Comparison of ENCODE assay signal across 1 cellular context in the genomic region with DNA sequence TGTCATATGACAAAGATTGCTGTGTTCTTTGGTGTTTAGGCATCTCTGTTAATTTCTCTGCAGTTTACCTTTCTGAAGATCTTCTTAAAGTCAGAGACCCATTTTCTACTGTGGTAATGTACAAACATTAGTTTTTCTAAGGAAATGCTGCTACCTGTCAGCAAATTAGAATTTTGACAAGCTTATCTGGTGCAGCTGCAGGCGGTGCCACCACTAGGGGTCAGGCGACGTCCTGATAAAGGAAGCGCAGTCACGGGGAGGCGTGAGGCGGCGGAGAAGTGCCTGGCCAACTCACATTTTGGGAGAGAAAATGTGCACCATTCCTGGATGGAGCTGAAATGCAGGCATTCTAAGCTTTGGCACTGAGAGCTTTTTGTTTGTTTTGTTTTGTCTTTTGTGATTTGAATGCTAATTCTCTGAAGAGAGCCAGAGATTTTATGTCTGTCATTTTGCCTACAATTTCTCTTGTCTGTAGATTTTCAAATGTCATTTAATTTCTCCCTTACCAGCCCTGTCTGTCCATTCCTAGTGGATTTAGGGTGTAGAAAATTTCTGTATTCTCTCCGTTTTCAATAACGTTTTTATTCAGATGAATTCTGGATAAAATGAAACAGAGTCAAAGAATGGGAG.
TF ChIP-seq lines count a peak whose summit lies in the region.

No MANE protein-coding gene starts in this region.

TF ChIP-seq in HEK293, 187 proteins besides CTCF, POLR2A, EP300 and RAD21 (continued from another document):
- TF ChIP-seq ZNF423 (tag by site-specific recombination; IDR thresholded peaks at IDR 0.05), result no peak
- TF ChIP-seq, protein P1, sequence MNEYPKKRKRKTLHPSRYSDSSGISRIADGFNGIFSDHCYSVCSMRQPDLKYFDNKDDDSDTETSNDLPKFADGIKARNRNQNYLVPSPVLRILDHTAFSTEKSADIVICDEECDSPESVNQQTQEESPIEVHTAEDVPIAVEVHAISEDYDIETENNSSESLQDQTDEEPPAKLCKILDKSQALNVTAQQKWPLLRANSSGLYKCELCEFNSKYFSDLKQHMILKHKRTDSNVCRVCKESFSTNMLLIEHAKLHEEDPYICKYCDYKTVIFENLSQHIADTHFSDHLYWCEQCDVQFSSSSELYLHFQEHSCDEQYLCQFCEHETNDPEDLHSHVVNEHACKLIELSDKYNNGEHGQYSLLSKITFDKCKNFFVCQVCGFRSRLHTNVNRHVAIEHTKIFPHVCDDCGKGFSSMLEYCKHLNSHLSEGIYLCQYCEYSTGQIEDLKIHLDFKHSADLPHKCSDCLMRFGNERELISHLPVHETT (tag by site-specific recombination; IDR thresholded peaks at IDR 0.05), result no peak
- TF ChIP-seq, protein P2, sequence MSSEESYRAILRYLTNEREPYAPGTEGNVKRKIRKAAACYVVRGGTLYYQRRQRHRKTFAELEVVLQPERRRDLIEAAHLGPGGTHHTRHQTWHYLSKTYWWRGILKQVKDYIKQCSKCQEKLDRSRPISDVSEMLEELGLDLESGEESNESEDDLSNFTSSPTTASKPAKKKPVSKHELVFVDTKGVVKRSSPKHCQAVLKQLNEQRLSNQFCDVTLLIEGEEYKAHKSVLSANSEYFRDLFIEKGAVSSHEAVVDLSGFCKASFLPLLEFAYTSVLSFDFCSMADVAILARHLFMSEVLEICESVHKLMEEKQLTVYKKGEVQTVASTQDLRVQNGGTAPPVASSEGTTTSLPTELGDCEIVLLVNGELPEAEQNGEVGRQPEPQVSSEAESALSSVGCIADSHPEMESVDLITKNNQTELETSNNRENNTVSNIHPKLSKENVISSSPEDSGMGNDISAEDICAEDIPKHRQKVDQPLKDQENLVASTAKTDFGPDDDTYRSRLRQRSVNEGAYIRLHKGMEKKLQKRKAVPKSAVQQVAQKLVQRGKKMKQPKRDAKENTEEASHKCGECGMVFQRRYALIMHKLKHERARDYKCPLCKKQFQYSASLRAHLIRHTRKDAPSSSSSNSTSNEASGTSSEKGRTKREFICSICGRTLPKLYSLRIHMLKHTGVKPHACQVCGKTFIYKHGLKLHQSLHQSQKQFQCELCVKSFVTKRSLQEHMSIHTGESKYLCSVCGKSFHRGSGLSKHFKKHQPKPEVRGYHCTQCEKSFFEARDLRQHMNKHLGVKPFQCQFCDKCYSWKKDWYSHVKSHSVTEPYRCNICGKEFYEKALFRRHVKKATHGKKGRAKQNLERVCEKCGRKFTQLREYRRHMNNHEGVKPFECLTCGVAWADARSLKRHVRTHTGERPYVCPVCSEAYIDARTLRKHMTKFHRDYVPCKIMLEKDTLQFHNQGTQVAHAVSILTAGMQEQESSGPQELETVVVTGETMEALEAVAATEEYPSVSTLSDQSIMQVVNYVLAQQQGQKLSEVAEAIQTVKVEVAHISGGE (tag by site-specific recombination; conservative IDR thresholded peaks at IDR 0.05; ENCODE audit: low read depth), result no peak
- TF ChIP-seq, protein P3, sequence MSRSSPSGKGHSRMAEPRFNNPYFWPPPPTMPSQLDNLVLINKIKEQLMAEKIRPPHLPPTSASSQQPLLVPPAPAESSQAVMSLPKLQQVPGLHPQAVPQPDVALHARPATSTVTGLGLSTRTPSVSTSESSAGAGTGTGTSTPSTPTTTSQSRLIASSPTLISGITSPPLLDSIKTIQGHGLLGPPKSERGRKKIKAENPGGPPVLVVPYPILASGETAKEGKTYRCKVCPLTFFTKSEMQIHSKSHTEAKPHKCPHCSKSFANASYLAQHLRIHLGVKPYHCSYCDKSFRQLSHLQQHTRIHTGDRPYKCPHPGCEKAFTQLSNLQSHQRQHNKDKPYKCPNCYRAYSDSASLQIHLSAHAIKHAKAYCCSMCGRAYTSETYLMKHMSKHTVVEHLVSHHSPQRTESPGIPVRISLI (tag by site-specific recombination; IDR thresholded peaks at IDR 0.05), result no peak
- no peak for TF ChIP-seq SP7 (tag by site-specific recombination; IDR thresholded peaks at IDR 0.05)
- TF ChIP-seq, protein P4, sequence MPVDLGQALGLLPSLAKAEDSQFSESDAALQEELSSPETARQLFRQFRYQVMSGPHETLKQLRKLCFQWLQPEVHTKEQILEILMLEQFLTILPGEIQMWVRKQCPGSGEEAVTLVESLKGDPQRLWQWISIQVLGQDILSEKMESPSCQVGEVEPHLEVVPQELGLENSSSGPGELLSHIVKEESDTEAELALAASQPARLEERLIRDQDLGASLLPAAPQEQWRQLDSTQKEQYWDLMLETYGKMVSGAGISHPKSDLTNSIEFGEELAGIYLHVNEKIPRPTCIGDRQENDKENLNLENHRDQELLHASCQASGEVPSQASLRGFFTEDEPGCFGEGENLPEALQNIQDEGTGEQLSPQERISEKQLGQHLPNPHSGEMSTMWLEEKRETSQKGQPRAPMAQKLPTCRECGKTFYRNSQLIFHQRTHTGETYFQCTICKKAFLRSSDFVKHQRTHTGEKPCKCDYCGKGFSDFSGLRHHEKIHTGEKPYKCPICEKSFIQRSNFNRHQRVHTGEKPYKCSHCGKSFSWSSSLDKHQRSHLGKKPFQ (tag by site-specific recombination; IDR thresholded peaks at IDR 0.05), result no peak
- TF ChIP-seq ZBTB17 (tag by site-specific recombination; IDR thresholded peaks at IDR 0.05), result no peak
- TF ChIP-seq ZNF521 (tag by site-specific recombination; IDR thresholded peaks at IDR 0.05), result no peak
- TF ChIP-seq PRDM1 (tag by site-specific recombination; IDR thresholded peaks at IDR 0.05), result no peak
- TF ChIP-seq ZNF302 (tag by site-specific recombination; IDR thresholded peaks at IDR 0.05; ENCODE audit: low read depth), result no peak
- no peak for TF ChIP-seq ZNF140 (tag by site-specific recombination; IDR thresholded peaks at IDR 0.05)
- no peak for TF ChIP-seq ZNF837 (tag by site-specific recombination; IDR thresholded peaks at IDR 0.05)
- no peak for TF ChIP-seq ZNF610 (tag by site-specific recombination; IDR thresholded peaks at IDR 0.05; ENCODE audit: borderline replicate concordance)
- TF ChIP-seq ZSCAN30 (tag by site-specific recombination; IDR thresholded peaks at IDR 0.05), result peak; percentile 58; the same call in 1 of the 2 replicates
- no peak for TF ChIP-seq SETDB1 (IDR thresholded peaks at IDR 0.05; ENCODE audit: insufficient read length, low read length)
- TF ChIP-seq, protein P5, sequence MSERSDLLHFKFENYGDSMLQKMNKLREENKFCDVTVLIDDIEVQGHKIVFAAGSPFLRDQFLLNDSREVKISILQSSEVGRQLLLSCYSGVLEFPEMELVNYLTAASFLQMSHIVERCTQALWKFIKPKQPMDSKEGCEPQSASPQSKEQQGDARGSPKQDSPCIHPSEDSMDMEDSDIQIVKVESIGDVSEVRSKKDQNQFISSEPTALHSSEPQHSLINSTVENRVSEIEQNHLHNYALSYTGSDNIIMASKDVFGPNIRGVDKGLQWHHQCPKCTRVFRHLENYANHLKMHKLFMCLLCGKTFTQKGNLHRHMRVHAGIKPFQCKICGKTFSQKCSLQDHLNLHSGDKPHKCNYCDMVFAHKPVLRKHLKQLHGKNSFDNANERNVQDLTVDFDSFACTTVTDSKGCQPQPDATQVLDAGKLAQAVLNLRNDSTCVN (tag by site-specific recombination; optimal IDR thresholded peaks at IDR 0.05), result peak; percentile 15
- TF ChIP-seq ZNF626 (tag by site-specific recombination; IDR thresholded peaks at IDR 0.05), result no peak
- no peak for TF ChIP-seq ZNF37A (tag by site-specific recombination; IDR thresholded peaks at IDR 0.05)
- TF ChIP-seq ZBTB21 (tag by site-specific recombination; IDR thresholded peaks at IDR 0.05), result no peak
- TF ChIP-seq ZNF169 (tag by site-specific recombination; IDR thresholded peaks at IDR 0.05), result no peak
- no peak for TF ChIP-seq GFI1B (tag by site-specific recombination; IDR thresholded peaks at IDR 0.05)
- peak; percentile 32; the same call in 1 of the 2 replicates for TF ChIP-seq ZFP37 (tag by site-specific recombination; IDR thresholded peaks at IDR 0.05)
- TF ChIP-seq ZNF544 (tag by site-specific recombination; IDR thresholded peaks at IDR 0.05), result no peak
- TF ChIP-seq, protein P6, sequence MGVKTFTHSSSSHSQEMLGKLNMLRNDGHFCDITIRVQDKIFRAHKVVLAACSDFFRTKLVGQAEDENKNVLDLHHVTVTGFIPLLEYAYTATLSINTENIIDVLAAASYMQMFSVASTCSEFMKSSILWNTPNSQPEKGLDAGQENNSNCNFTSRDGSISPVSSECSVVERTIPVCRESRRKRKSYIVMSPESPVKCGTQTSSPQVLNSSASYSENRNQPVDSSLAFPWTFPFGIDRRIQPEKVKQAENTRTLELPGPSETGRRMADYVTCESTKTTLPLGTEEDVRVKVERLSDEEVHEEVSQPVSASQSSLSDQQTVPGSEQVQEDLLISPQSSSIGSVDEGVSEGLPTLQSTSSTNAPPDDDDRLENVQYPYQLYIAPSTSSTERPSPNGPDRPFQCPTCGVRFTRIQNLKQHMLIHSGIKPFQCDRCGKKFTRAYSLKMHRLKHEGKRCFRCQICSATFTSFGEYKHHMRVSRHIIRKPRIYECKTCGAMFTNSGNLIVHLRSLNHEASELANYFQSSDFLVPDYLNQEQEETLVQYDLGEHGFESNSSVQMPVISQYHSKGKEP (tag by site-specific recombination; IDR thresholded peaks at IDR 0.05), result no peak
- TF ChIP-seq, protein P7, sequence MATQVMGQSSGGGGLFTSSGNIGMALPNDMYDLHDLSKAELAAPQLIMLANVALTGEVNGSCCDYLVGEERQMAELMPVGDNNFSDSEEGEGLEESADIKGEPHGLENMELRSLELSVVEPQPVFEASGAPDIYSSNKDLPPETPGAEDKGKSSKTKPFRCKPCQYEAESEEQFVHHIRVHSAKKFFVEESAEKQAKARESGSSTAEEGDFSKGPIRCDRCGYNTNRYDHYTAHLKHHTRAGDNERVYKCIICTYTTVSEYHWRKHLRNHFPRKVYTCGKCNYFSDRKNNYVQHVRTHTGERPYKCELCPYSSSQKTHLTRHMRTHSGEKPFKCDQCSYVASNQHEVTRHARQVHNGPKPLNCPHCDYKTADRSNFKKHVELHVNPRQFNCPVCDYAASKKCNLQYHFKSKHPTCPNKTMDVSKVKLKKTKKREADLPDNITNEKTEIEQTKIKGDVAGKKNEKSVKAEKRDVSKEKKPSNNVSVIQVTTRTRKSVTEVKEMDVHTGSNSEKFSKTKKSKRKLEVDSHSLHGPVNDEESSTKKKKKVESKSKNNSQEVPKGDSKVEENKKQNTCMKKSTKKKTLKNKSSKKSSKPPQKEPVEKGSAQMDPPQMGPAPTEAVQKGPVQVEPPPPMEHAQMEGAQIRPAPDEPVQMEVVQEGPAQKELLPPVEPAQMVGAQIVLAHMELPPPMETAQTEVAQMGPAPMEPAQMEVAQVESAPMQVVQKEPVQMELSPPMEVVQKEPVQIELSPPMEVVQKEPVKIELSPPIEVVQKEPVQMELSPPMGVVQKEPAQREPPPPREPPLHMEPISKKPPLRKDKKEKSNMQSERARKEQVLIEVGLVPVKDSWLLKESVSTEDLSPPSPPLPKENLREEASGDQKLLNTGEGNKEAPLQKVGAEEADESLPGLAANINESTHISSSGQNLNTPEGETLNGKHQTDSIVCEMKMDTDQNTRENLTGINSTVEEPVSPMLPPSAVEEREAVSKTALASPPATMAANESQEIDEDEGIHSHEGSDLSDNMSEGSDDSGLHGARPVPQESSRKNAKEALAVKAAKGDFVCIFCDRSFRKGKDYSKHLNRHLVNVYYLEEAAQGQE (tag by site-specific recombination; IDR thresholded peaks at IDR 0.05), result no peak
- TF ChIP-seq ZNF10 (tag by site-specific recombination; IDR thresholded peaks at IDR 0.05), result no peak
- no peak for TF ChIP-seq ZNF23 (tag by site-specific recombination; IDR thresholded peaks at IDR 0.05; ENCODE audit: borderline replicate concordance)
- TF ChIP-seq ZNF248 (tag by site-specific recombination; IDR thresholded peaks at IDR 0.05), result no peak
- no peak for TF ChIP-seq ZNF670 (tag by site-specific recombination; IDR thresholded peaks at IDR 0.05; ENCODE audit: low read depth)
- TF ChIP-seq, protein P8, sequence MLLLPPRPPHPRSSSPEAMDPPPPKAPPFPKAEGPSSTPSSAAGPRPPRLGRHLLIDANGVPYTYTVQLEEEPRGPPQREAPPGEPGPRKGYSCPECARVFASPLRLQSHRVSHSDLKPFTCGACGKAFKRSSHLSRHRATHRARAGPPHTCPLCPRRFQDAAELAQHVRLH (tag by site-specific recombination; IDR thresholded peaks at IDR 0.05), result no peak
- no peak for TF ChIP-seq KLF8 (tag by site-specific recombination; IDR thresholded peaks at IDR 0.05)
- no peak for TF ChIP-seq HOXD13 (CRISPR knock-in tag; IDR thresholded peaks at IDR 0.05; ENCODE audit: borderline replicate concordance)
- TF ChIP-seq ZNF112 (tag by site-specific recombination; IDR thresholded peaks at IDR 0.05), result no peak
- TF ChIP-seq OVOL3 (tag by site-specific recombination; IDR thresholded peaks at IDR 0.05), result no peak
- TF ChIP-seq, protein P9, sequence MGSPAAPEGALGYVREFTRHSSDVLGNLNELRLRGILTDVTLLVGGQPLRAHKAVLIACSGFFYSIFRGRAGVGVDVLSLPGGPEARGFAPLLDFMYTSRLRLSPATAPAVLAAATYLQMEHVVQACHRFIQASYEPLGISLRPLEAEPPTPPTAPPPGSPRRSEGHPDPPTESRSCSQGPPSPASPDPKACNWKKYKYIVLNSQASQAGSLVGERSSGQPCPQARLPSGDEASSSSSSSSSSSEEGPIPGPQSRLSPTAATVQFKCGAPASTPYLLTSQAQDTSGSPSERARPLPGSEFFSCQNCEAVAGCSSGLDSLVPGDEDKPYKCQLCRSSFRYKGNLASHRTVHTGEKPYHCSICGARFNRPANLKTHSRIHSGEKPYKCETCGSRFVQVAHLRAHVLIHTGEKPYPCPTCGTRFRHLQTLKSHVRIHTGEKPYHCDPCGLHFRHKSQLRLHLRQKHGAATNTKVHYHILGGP (tag by site-specific recombination; IDR thresholded peaks at IDR 0.05), result no peak
- no peak for TF ChIP-seq YY1 (tag by site-specific recombination; IDR thresholded peaks at IDR 0.05)
- no peak for TF ChIP-seq ZEB2 (tag by site-specific recombination; IDR thresholded peaks at IDR 0.05)
- TF ChIP-seq ZNF514 (tag by site-specific recombination; IDR thresholded peaks at IDR 0.05), result no peak
- no peak for TF ChIP-seq BCL11B (tag by site-specific recombination; IDR thresholded peaks at IDR 0.05; ENCODE audit: low read depth)
- TF ChIP-seq, protein P10, sequence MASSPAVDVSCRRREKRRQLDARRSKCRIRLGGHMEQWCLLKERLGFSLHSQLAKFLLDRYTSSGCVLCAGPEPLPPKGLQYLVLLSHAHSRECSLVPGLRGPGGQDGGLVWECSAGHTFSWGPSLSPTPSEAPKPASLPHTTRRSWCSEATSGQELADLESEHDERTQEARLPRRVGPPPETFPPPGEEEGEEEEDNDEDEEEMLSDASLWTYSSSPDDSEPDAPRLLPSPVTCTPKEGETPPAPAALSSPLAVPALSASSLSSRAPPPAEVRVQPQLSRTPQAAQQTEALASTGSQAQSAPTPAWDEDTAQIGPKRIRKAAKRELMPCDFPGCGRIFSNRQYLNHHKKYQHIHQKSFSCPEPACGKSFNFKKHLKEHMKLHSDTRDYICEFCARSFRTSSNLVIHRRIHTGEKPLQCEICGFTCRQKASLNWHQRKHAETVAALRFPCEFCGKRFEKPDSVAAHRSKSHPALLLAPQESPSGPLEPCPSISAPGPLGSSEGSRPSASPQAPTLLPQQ (tag by site-specific recombination; IDR thresholded peaks at IDR 0.05), result no peak
- TF ChIP-seq KLF16 (tag by site-specific recombination; IDR thresholded peaks at IDR 0.05), result no peak
- no peak for TF ChIP-seq GLI4 (tag by site-specific recombination; IDR thresholded peaks at IDR 0.05)
TF ChIP-seq in HEK293: peak in this region for 7.
